In the genomic region with DNA sequence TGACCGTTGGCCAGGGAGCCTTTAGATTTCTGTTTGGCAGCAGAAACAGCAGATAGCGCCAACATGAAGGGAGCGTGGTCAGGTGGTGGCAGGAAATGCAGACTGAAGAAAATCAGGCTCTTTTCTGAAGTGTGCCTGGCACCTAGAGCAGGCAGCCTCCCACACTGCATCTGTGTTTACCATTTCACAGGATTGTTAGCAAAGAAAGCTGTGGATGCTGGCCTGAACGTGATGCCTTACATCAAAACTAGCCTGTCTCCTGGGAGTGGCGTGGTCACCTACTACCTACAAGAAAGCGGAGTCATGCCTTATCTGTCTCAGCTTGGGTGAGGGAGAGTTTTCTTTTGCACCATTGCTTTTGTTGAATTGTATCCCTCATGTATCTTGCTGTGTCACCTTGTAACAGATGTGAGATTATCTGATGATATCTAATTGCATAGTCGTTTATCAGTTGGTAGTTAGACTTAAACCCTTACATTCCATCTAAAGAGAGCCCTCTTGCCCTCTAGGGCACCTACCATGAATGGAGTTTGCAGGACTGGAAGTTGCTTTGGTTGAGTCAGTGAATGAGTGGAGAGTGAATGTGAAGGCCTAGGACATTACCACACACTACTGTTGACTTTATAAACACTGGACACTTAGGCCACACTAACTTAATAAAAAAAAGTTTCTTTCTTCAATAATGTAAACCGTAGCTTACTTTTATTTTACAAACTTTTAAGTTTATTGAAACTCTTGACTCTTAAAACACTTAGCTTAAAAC, we compare ENCODE assay signal across 10 cellular contexts. TPM values are rescaled to one million over a fixed set of nuclear protein-coding genes. Genes with fewer than 3 reads are reported as not detected.
DNase-seq lines count a peak whose midpoint lies in the region; ATAC-seq, FAIRE-seq and TF ChIP-seq lines count a peak whose summit lies in the region.
"Had no signal": no experiment of that assay in that cellular context is flagged by ENCODE, and none has a peak within 500 bp of the region (broad histone marks: within the 10 kb centered on the region; RNA-seq: fewer than 3 reads in every experiment).

No MANE protein-coding gene starts in this region.

- no peak for FAIRE-seq in K562 (lab: Jason Lieb, UNC)
- FAIRE-seq in HepG2 (lab: Jason Lieb, UNC): peak; percentile 39

- TF ChIP-seq CTCF in K562 (IDR thresholded peaks at IDR 0.05 in 2 of 3, conservative IDR thresholded peaks at IDR 0.05 in 1 of 3; ENCODE audit: insufficient read depth in 2 of 3, low read depth in 1 of 3, low read length in 3 of 3): no peak
- TF ChIP-seq CTCF in HepG2 (CRISPR knock-in tag; IDR thresholded peaks at IDR 0.05): 0 out of 2 replicates have a peak, but pooled peaks have one; percentile 14
- no peak for TF ChIP-seq CTCF in upper lobe of right lung (IDR thresholded peaks at IDR 0.05)

- H4K20me1 ChIP-seq in K562 (replicated peaks; ENCODE audit: control insufficient read depth, insufficient read depth, low read length) (no peaks in the 10 kb centered on the region), HepG2 (ENCODE audit: insufficient read depth, low read length) (no peaks in the 10 kb centered on the region)

- H3K4me3 ChIP-seq in K562 (no peak overlapping the region), HepG2 (replicated peaks in 1 of 3; ENCODE audit: insufficient read depth in 1 of 3, low read depth in 2 of 3, low read length in 3 of 3) (peak overlapping the region in 1 of 3 experiments; percentile 36; a peak in 2 of 6 replicates), upper lobe of right lung (no peak overlapping the region)

- no peak overlapping the region for H3K4me2 ChIP-seq in K562 (ENCODE audit: insufficient read depth, low read length)
- H3K4me2 ChIP-seq in HepG2 (ENCODE audit: low read depth, low read length): peak overlapping the region; percentile 96

- ATAC-seq in left cardiac atrium (peak; percentile 46 to 78), Right ventricle myocardium superior (ENCODE audit: poor library complexity) (no peak), K562 (no peak), HepG2 (peak; percentile 25), upper lobe of right lung (peak; percentile 65), GM21515 (IDR thresholded peaks at IDR 0.05; ENCODE audit: unreplicated experiment) (no peak), GM18502 (IDR thresholded peaks at IDR 0.05; ENCODE audit: poor library complexity, unreplicated experiment) (no peak)

- intact Hi-C loops in left cardiac atrium (cut with DNase I) (loop anchor here in 1 of 2 donors (5.0 kb wide), 1 partner anchor 45 kb away; a partner anchor contains a TSS), Right ventricle myocardium superior (cut with DNase I) (no loop called here), K562 (cut with micrococcal nuclease) (no loop called here), HepG2 (cut with micrococcal nuclease; ENCODE audit: unreplicated experiment) (loop anchor here (2.0 kb wide), 2 partner anchors 30 to 146 kb away; a partner anchor contains a TSS), upper lobe of right lung (cut with DNase I) (no loop called here)

- no peak for DNase-seq in left cardiac atrium
- no peak for DNase-seq in Right ventricle myocardium superior
- DNase-seq in K562 (ENCODE audit: extremely low read depth in 1 of 4, low spot score in 3 of 4): peak in 1 of 4 experiments; percentile 6
- peak; percentile 48 for DNase-seq in HepG2 (ENCODE audit: low spot score)
- no peak for DNase-seq in upper lobe of right lung
- no peak for DNase-seq in activated CD8-positive, alpha-beta memory T cell treated with anti-CD3 and anti-CD28 coated beads, Interleukin-2, amount 50 U/mL, for 48 hours
- DNase-seq: activated T-cell treated with anti-CD3 and anti-CD28 coated beads, Interleukin-2, amount 50 U/mL, for 72 hours; retina had no signal

- BruUV-seq in K562 (replicated peaks; lab: Mats Ljungman, UMichigan) (no TSS peak), HepG2 (replicated peaks; lab: Mats Ljungman, UMichigan) (no TSS peak)

- H3K4me1 ChIP-seq in K562 (replicated peaks in 1 of 2; ENCODE audit: control insufficient read depth in 2 of 2, insufficient read depth in 2 of 2, low read length in 2 of 2): peaks cover 0 to 10% of the 10 kb centered on the region in 2 experiments; a peak in 3 of 5 replicates
- H3K4me1 ChIP-seq in HepG2 (ENCODE audit: insufficient read depth, low read length): peaks cover 44% of the 10 kb centered on the region
- no peaks in the 10 kb centered on the region for H3K4me1 ChIP-seq in upper lobe of right lung

- H3K9ac ChIP-seq in K562 (ENCODE audit: insufficient read depth in 1 of 2, low read depth in 2 of 2, low read length in 2 of 2) (no peak overlapping the region), HepG2 (ENCODE audit: insufficient read depth, low read depth, low read length) (peak overlapping the region; percentile 58; the same call in 1 of the 2 replicates)

- POLR2A ChIA-PET in K562 (lab: Yijun Ruan, JAX) (interaction anchor here (0.6 kb wide), 1 partner anchor 813 kb away, joined by 3 read pairs; no protein-coding TSS in a partner anchor), HepG2 (lab: Yijun Ruan, JAX) (interaction anchor here (0.6 to 2.6 kb wide), 5 partner anchors 8 to 99 kb away, joined by 3 to 20 read pairs (median 5); a partner anchor contains a TSS)

- no peak for TF ChIP-seq POLR2A in K562 (conservative IDR thresholded peaks at IDR 0.05)
- TF ChIP-seq POLR2A in HepG2 (IDR thresholded peaks at IDR 0.05; ENCODE audit: insufficient read depth in 1 of 2, low read depth in 2 of 2, low read length in 2 of 2): no peak

- no peaks in the 10 kb centered on the region for H3K79me2 ChIP-seq in K562 (ENCODE audit: control insufficient read depth, insufficient read depth, low read length)
- H3K79me2 ChIP-seq in HepG2 (ENCODE audit: insufficient read depth, low read length): no peaks in the 10 kb centered on the region

- in situ Hi-C loops in K562 (cut with MboI): no loop called here
- in situ Hi-C loops in HepG2 (cut with HindIII; ENCODE audit: extremely low pct_ligation_motif_present, low pct_unique_long_range_greater_than_20kb): no loop called here

- CTCF ChIA-PET in K562 (lab: Yijun Ruan, JAX; ENCODE audit: low intra/inter-chr PET ratio): no interaction called here
- CTCF ChIA-PET in HepG2 (lab: Yijun Ruan, JAX; ENCODE audit: low intra/inter-chr PET ratio, low total read pairs): no interaction called here

- no peaks in the 10 kb centered on the region for H3K9me1 ChIP-seq in K562 (ENCODE audit: control insufficient read depth, insufficient read depth, low read length)

- H3K9me3 ChIP-seq in K562 (replicated peaks; ENCODE audit: control insufficient read depth, insufficient read depth, low read depth, low read length) (no peaks in the 10 kb centered on the region), HepG2 (ENCODE audit: low read length) (no peaks in the 10 kb centered on the region), upper lobe of right lung (no peaks in the 10 kb centered on the region)

- peaks cover 29% of the 10 kb centered on the region; the same call in 2 of the 3 replicates for H3K36me3 ChIP-seq in K562 (ENCODE audit: control insufficient read depth, insufficient read depth, low read length)
- peaks cover 6 to 39% of the 10 kb centered on the region in 2 experiments; a peak in 4 of 5 replicates for H3K36me3 ChIP-seq in HepG2 (replicated peaks in 1 of 2; ENCODE audit: control insufficient read depth in 1 of 2, insufficient read depth in 2 of 2, low read length in 2 of 2)
- peaks cover 82% of the 10 kb centered on the region for H3K36me3 ChIP-seq in upper lobe of right lung

- no peaks in the 10 kb centered on the region for H3K27me3 ChIP-seq in K562 (ENCODE audit: control insufficient read depth in 2 of 2, insufficient read depth in 2 of 2, low read length in 2 of 2)
- no peaks in the 10 kb centered on the region for H3K27me3 ChIP-seq in HepG2 (ENCODE audit: control insufficient read depth in 1 of 2, insufficient read depth in 2 of 2, low read length in 2 of 2)
- no peaks in the 10 kb centered on the region for H3K27me3 ChIP-seq in upper lobe of right lung

- H3K27ac ChIP-seq in K562 (ENCODE audit: extremely low read depth, low read depth, low read length): no peak overlapping the region
- H3K27ac ChIP-seq in HepG2 (ENCODE audit: extremely low read length, insufficient read depth, low read length): peak overlapping the region; percentile 88
- no peak overlapping the region for H3K27ac ChIP-seq in upper lobe of right lung

- 63% methylated on average over 7 of the region's 8 CpGs for WGBS in K562 (ENCODE audit: insufficient coverage, low coverage, missing lambda C conversion rate)
- WGBS in HepG2 (ENCODE audit: low lambda C conversion rate): 62% methylated on average over 7 of the region's 8 CpGs

- TF ChIP-seq EP300 in K562 (IDR thresholded peaks at IDR 0.05; ENCODE audit: low read length) (no peak), HepG2 (IDR thresholded peaks at IDR 0.05; ENCODE audit: low read depth in 2 of 2, low read length in 2 of 2) (no peak), HepG2 (CRISPR knock-in tag; IDR thresholded peaks at IDR 0.05; ENCODE audit: borderline replicate concordance) (no peak)

- H2AFZ ChIP-seq in K562 (ENCODE audit: low read depth, low read length) (no peak overlapping the region), HepG2 (ENCODE audit: low read length) (no peak overlapping the region)

- no peak for TF ChIP-seq RAD21 in K562 (CRISPR knock-in tag; conservative IDR thresholded peaks at IDR 0.05 in 1 of 2, IDR thresholded peaks at IDR 0.05 in 1 of 2)
- no peak for TF ChIP-seq RAD21 in HepG2 (CRISPR knock-in tag; IDR thresholded peaks at IDR 0.05)

RNA-seq across cellular contexts. Expression of a gene that starts 42.8 kb away (rescaled TPM):
- 10 to 100 TPM; 59.6 to 62.0 TPM for total RNA-seq in left cardiac atrium
- 63.0 TPM for total RNA-seq in Right ventricle myocardium superior
- total RNA-seq in K562 (2011; cell fraction: chromatin; rRNA removed; ENCODE audit: low replicate concordance): 9.4 and 10.8 TPM in 2 replicates
- 4.8 and 5.4 TPM in 2 replicates for total RNA-seq in K562 (2011; cell fraction: nucleolus; rRNA removed)
- 6.2 and 8.3 TPM in 2 replicates for total RNA-seq in K562 (2011; cell fraction: nucleoplasm; rRNA removed)
- total RNA-seq in K562 (2014; rRNA removed): 14.3 and 16.6 TPM in 2 replicates
- total RNA-seq in K562 (2014; rRNA removed; fragmentation: Illumina TruSeq; extraction: Trizol): 19.6 and 21.1 TPM in 2 replicates
- total RNA-seq in K562 (2015; rRNA removed; fragmentation: Illumina TruSeq; extraction: Trizol): 16.2 and 16.9 TPM in 2 replicates
- 20.4 and 22.3 TPM in 2 replicates for total RNA-seq in K562 (2021)
- 25.5 and 29.7 TPM in 2 replicates for polyA plus RNA-seq in K562 (2011; rRNA removed)
- 17.7 and 23.5 TPM in 2 replicates for polyA plus RNA-seq in K562 (2011; cell fraction: cytosol; rRNA removed)
- polyA plus RNA-seq in K562 (2011; cell fraction: nucleus; rRNA removed): 9.3 and 13.1 TPM in 2 replicates
- polyA plus RNA-seq in K562 (2012): 15.9 and 16.2 TPM in 2 replicates
- polyA plus RNA-seq in K562 (2014; fragmentation: Illumina TruSeq; extraction: Trizol): 19.1 and 22.6 TPM in 2 replicates
- polyA plus RNA-seq in K562 (2014; fragmentation: Nextera tagmentation; extraction: Ambion mirVana): 1 to 10 TPM in 1 of 2 experiments, under 1 TPM in 1; 0.96 to 3.0 TPM
- polyA plus RNA-seq in K562 (2014; rRNA removed): 11.8 and 14.0 TPM in 2 replicates
- polyA minus RNA-seq in K562 (2011; rRNA and poly(A)+ RNA removed): 47.9 and 52.7 TPM in 2 replicates
- 15.9 and 19.4 TPM in 2 replicates for polyA minus RNA-seq in K562 (2011; cell fraction: cytosol; rRNA and poly(A)+ RNA removed)
- 3.0 and 5.9 TPM in 2 replicates for polyA minus RNA-seq in K562 (2011; cell fraction: nucleus; rRNA and poly(A)+ RNA removed)
- total RNA-seq in HepG2 (2016; rRNA removed; fragmentation: Illumina TruSeq; extraction: Trizol): 48.2 and 68.9 TPM in 2 replicates
- 2.2 and 2.8 TPM in 2 replicates for total RNA-seq in HepG2 (2016; cell fraction: cytosol; rRNA removed; fragmentation: Illumina TruSeq; extraction: Trizol; ENCODE audit: low read depth)
- total RNA-seq in HepG2 (2016; cell fraction: insoluble cytoplasmic fraction; rRNA removed; fragmentation: Illumina TruSeq; extraction: Trizol): 47.4 and 67.6 TPM in 2 replicates
- 12.2 and 12.8 TPM in 2 replicates for total RNA-seq in HepG2 (2016; cell fraction: membrane; rRNA removed; fragmentation: Illumina TruSeq; extraction: Trizol)
- 29.5 and 29.9 TPM in 2 replicates for total RNA-seq in HepG2 (2016; cell fraction: nucleus; rRNA removed; fragmentation: Illumina TruSeq; extraction: Trizol)
- polyA plus RNA-seq in HepG2 (2011; rRNA removed): 18.2 and 20.1 TPM in 2 replicates
- 16.7 and 19.7 TPM in 2 replicates for polyA plus RNA-seq in HepG2 (2011; cell fraction: cytosol; rRNA removed)
- 9.5 and 11.8 TPM in 2 replicates for polyA plus RNA-seq in HepG2 (2011; cell fraction: nucleus; rRNA removed)
- 16.9 and 21.1 TPM in 2 replicates for polyA plus RNA-seq in HepG2 (2012)
- polyA plus RNA-seq in HepG2 (2016; cell fraction: cytosol; fragmentation: Illumina TruSeq; extraction: Trizol; ENCODE audit: low read depth): 1.9 and 2.4 TPM in 2 replicates
- polyA plus RNA-seq in HepG2 (2016; cell fraction: insoluble cytoplasmic fraction; fragmentation: Illumina TruSeq; extraction: Trizol; ENCODE audit: low read depth): 48.7 and 51.7 TPM in 2 replicates
- polyA plus RNA-seq in HepG2 (2016; cell fraction: membrane; fragmentation: Illumina TruSeq; extraction: Trizol; ENCODE audit: low read depth): 5.4 and 5.5 TPM in 2 replicates
- polyA plus RNA-seq in HepG2 (2016; cell fraction: nucleus; fragmentation: Illumina TruSeq; extraction: Trizol; ENCODE audit: insufficient read depth, low read depth): 19.4 and 21.0 TPM in 2 replicates
- 33.7 and 43.0 TPM in 2 replicates for polyA minus RNA-seq in HepG2 (2011; rRNA and poly(A)+ RNA removed; ENCODE audit: low replicate concordance)
- 21.6 and 23.6 TPM in 2 replicates for polyA minus RNA-seq in HepG2 (2011; cell fraction: cytosol; rRNA and poly(A)+ RNA removed)
- polyA minus RNA-seq in HepG2 (2011; cell fraction: nucleus; rRNA and poly(A)+ RNA removed): 26.0 and 30.2 TPM in 2 replicates
- total RNA-seq in upper lobe of right lung: 32.9 TPM

Comparison
In these comparisons a context has a peak if more than half of its experiments do, and no peak if none do; other contexts are left out.
1. ATAC-seq: peak in left cardiac atrium (2 of 2), HepG2 (single experiment) and upper lobe of right lung (single experiment); none in Right ventricle myocardium superior (single experiment), K562 (single experiment), GM21515 (single experiment) and GM18502 (single experiment).